In the genomic region with DNA sequence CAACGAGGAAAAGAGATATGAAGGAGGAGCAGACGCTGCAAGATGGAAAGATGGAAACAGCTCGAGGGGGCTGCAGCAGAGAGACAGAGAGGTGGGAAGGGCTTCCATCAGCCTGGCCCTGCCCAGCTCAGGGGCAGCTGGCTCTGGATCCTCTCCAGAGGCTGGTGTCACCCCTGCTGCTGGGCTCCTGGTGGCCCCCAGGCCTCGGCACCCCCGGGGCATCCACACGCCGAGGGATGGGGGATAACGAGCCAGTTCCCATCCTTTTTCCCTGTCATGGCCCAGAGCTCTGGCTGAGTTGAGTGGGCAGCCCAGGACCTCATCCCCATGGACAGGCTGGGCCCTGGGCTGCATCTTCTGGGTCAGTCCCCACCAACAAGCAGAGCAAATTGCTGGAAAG, we compare ENCODE assay signal across 38 cellular contexts.
"Had no signal": no experiment of that assay in that cellular context is flagged by ENCODE, and none has a peak within 500 bp of the region (broad histone marks: within the 10 kb centered on the region; RNA-seq: fewer than 3 reads in every experiment).

No MANE protein-coding gene starts in this region.

- H3K9me3 ChIP-seq: adrenal gland, ascending aorta, body of pancreas, breast epithelium had no signal

- DNase-seq: activated effector memory CD4-positive, alpha-beta T cell treated with anti-CD3 and anti-CD28 coated beads, Interleukin-2, amount 50 U/mL, for 16 hours; activated effector memory CD4-positive, alpha-beta T cell treated with Interleukin-2 at 50 U/mL for 16 hours; activated gamma-delta T cell; activated gamma-delta T cell treated with Interleukin-2 at 50 U/mL for 16 hours; activated naive CD4-positive, alpha-beta T cell; activated naive CD4-positive, alpha-beta T cell treated with anti-CD3 and anti-CD28 coated beads for 36 hours; activated naive CD4-positive, alpha-beta T cell treated with anti-CD3 and anti-CD28 coated beads, Interleukin-2, amount 10 ng/mL, durations not matched to agents 7 days and 5 days; activated naive CD4-positive, alpha-beta T cell treated with anti-CD3 and anti-CD28 coated beads, Interleukin-2, amount 50 U/mL, for 16 hours; activated naive CD4-positive, alpha-beta T cell treated with Interleukin-2 at 50 U/mL for 16 hours; activated naive CD8-positive, alpha-beta T cell treated with anti-CD3 and anti-CD28 coated beads for 36 hours; activated naive CD8-positive, alpha-beta T cell treated with anti-CD3 and anti-CD28 coated beads, Interleukin-2, amount 10 ng/mL, durations not matched to agents 7 days and 5 days; activated naive CD8-positive, alpha-beta T cell treated with anti-CD3 and anti-CD28 coated beads, Interleukin-2, amount 50 U/mL, for 24 hours; activated T-cell treated with anti-CD3 and anti-CD28 coated beads, Interleukin-2, amount 50 U/mL, for 1 hour; activated T-cell treated with anti-CD3 and anti-CD28 coated beads, Interleukin-2, amount 50 U/mL, for 24 hours; activated T-cell treated with anti-CD3 and anti-CD28 coated beads, Interleukin-2, amount 50 U/mL, for 4 hours; activated T-cell treated with anti-CD3 and anti-CD28 coated beads, Interleukin-2, amount 50 U/mL, for 48 hours; activated T-cell treated with anti-CD3 and anti-CD28 coated beads, Interleukin-2, amount 50 U/mL, for 72 hours; adrenal gland; amniotic stem cell; amygdala; anterior cingulate cortex; aorta; body of pancreas; brain microvascular endothelial cell; caudate nucleus; central memory CD4-positive, alpha-beta T cell; cerebellar nuclear complex had no signal

- H3K4me1 ChIP-seq: adrenal gland, ascending aorta, body of pancreas, breast epithelium had no signal

- H3K4me3 Mint-ChIP-seq: activated naive CD4-positive, alpha-beta T cell treated with anti-CD3 and anti-CD28 coated beads for 36 hours; activated naive CD4-positive, alpha-beta T cell treated with anti-CD3 and anti-CD28 coated beads, Interleukin-2, amount 10 ng/mL, durations not matched to agents 7 days and 5 days; activated naive CD4-positive, alpha-beta T cell treated with anti-CD3 and anti-CD28 coated beads, Interleukin-2, amount 50 U/mL, for 24 hours; activated naive CD8-positive, alpha-beta T cell; activated naive CD8-positive, alpha-beta T cell treated with anti-CD3 and anti-CD28 coated beads for 36 hours; activated naive CD8-positive, alpha-beta T cell treated with anti-CD3 and anti-CD28 coated beads, Interleukin-2, amount 10 ng/mL, durations not matched to agents 7 days and 5 days; activated naive CD8-positive, alpha-beta T cell treated with anti-CD3 and anti-CD28 coated beads, Interleukin-2, amount 50 U/mL, for 24 hours; activated T-cell treated with anti-CD3 and anti-CD28 coated beads, Interleukin-2, amount 50 U/mL, for 24 hours; activated T-cell treated with anti-CD3 and anti-CD28 coated beads, Interleukin-2, amount 50 U/mL, for 4 hours; activated T-cell treated with anti-CD3 and anti-CD28 coated beads, Interleukin-2, amount 50 U/mL, for 72 hours; activated T-helper 1 cell treated with anti-CD3 and anti-CD28 coated beads, Interleukin-12 subunit alpha, Interleukin-12 subunit beta, Interleukin-2, Interleukin-4 antibody, amounts not matched to agents 30 ng/mL and 10 ng/mL and 1 ng/mL, durations not matched to agents 14 hours and 24 hours and 36 hours; activated T-helper 17 cell treated with anti-CD3 and anti-CD28 coated beads, Interleukin-2, amount 50 U/mL, for 72 hours; brain; central memory CD8-positive, alpha-beta T cell had no signal

- H3K27me3 ChIP-seq: adrenal gland, ascending aorta, body of pancreas, breast epithelium had no signal

- H3K36me3 ChIP-seq: adrenal gland, ascending aorta, brain microvascular endothelial cell, breast epithelium, cardiac muscle cell had no signal

- H3K4me3 ChIP-seq: adrenal gland, ascending aorta, body of pancreas, breast epithelium, cardiac muscle cell had no signal

- H3K9me3 Mint-ChIP-seq: activated naive CD4-positive, alpha-beta T cell treated with anti-CD3 and anti-CD28 coated beads for 36 hours; activated naive CD4-positive, alpha-beta T cell treated with anti-CD3 and anti-CD28 coated beads, Interleukin-2, amount 10 ng/mL, durations not matched to agents 7 days and 5 days; activated naive CD4-positive, alpha-beta T cell treated with anti-CD3 and anti-CD28 coated beads, Interleukin-2, amount 50 U/mL, for 24 hours; activated naive CD4-positive, alpha-beta T cell treated with anti-CD3 and anti-CD28 coated beads, Interleukin-2, amount 50 U/mL, for 72 hours; activated naive CD8-positive, alpha-beta T cell treated with anti-CD3 and anti-CD28 coated beads for 36 hours; activated naive CD8-positive, alpha-beta T cell treated with anti-CD3 and anti-CD28 coated beads, Interleukin-2, amount 10 ng/mL, durations not matched to agents 7 days and 5 days; activated naive CD8-positive, alpha-beta T cell treated with anti-CD3 and anti-CD28 coated beads, Interleukin-2, amount 50 U/mL, for 24 hours; activated T-cell treated with anti-CD3 and anti-CD28 coated beads, Interleukin-2, amount 50 U/mL, for 24 hours; activated T-cell treated with anti-CD3 and anti-CD28 coated beads, Interleukin-2, amount 50 U/mL, for 4 hours; activated T-cell treated with anti-CD3 and anti-CD28 coated beads, Interleukin-2, amount 50 U/mL, for 72 hours; activated T-helper 1 cell treated with anti-CD3 and anti-CD28 coated beads, Interleukin-12 subunit alpha, Interleukin-12 subunit beta, Interleukin-2, Interleukin-4 antibody, amounts not matched to agents 30 ng/mL and 10 ng/mL and 1 ng/mL, durations not matched to agents 14 hours and 24 hours and 36 hours; activated T-helper 17 cell treated with anti-CD3 and anti-CD28 coated beads, Interleukin-2, amount 50 U/mL, for 72 hours; activated T-helper 2 cell treated with anti-CD3 and anti-CD28 coated beads, Interferon-gamma antibody, Interleukin-2, Interleukin-4, amounts not matched to agents 10 μg/mL and 5 μg/mL and 100 μg/mL, durations not matched to agents 14 hours and 24 hours and 36 hours; central memory CD8-positive, alpha-beta T cell had no signal

- H3K36me3 Mint-ChIP-seq: activated naive CD4-positive, alpha-beta T cell treated with anti-CD3 and anti-CD28 coated beads, Interleukin-2, amount 10 ng/mL, durations not matched to agents 7 days and 5 days; activated naive CD4-positive, alpha-beta T cell treated with anti-CD3 and anti-CD28 coated beads, Interleukin-2, amount 50 U/mL, for 24 hours; activated naive CD4-positive, alpha-beta T cell treated with anti-CD3 and anti-CD28 coated beads, Interleukin-2, amount 50 U/mL, for 72 hours; activated naive CD8-positive, alpha-beta T cell; activated naive CD8-positive, alpha-beta T cell treated with anti-CD3 and anti-CD28 coated beads for 36 hours; activated naive CD8-positive, alpha-beta T cell treated with anti-CD3 and anti-CD28 coated beads, Interleukin-2, amount 10 ng/mL, durations not matched to agents 7 days and 5 days had no signal

- H3K27me3 Mint-ChIP-seq: activated naive CD4-positive, alpha-beta T cell treated with anti-CD3 and anti-CD28 coated beads, Interleukin-2, amount 50 U/mL, for 24 hours; activated naive CD8-positive, alpha-beta T cell; activated naive CD8-positive, alpha-beta T cell treated with anti-CD3 and anti-CD28 coated beads for 36 hours; activated naive CD8-positive, alpha-beta T cell treated with anti-CD3 and anti-CD28 coated beads, Interleukin-2, amount 50 U/mL, for 24 hours; activated T-cell treated with anti-CD3 and anti-CD28 coated beads, Interleukin-2, amount 50 U/mL, for 24 hours; central memory CD8-positive, alpha-beta T cell had no signal

- H3K27ac ChIP-seq: adrenal gland, ascending aorta, body of pancreas, brain microvascular endothelial cell, breast epithelium, cardiac muscle cell had no signal

- H3K4me1 Mint-ChIP-seq: activated naive CD4-positive, alpha-beta T cell treated with anti-CD3 and anti-CD28 coated beads, Interleukin-2, amount 50 U/mL, for 24 hours; activated naive CD8-positive, alpha-beta T cell treated with anti-CD3 and anti-CD28 coated beads for 36 hours; activated naive CD8-positive, alpha-beta T cell treated with anti-CD3 and anti-CD28 coated beads, Interleukin-2, amount 10 ng/mL, durations not matched to agents 7 days and 5 days; activated naive CD8-positive, alpha-beta T cell treated with anti-CD3 and anti-CD28 coated beads, Interleukin-2, amount 50 U/mL, for 24 hours; activated T-helper 17 cell treated with anti-CD3 and anti-CD28 coated beads, Interleukin-2, amount 50 U/mL, for 72 hours; central memory CD8-positive, alpha-beta T cell had no signal

- H3K27ac Mint-ChIP-seq: activated naive CD4-positive, alpha-beta T cell treated with anti-CD3 and anti-CD28 coated beads for 36 hours; activated naive CD4-positive, alpha-beta T cell treated with anti-CD3 and anti-CD28 coated beads, Interleukin-2, amount 10 ng/mL, durations not matched to agents 7 days and 5 days; activated naive CD4-positive, alpha-beta T cell treated with anti-CD3 and anti-CD28 coated beads, Interleukin-2, amount 50 U/mL, for 24 hours; activated naive CD4-positive, alpha-beta T cell treated with anti-CD3 and anti-CD28 coated beads, Interleukin-2, amount 50 U/mL, for 72 hours; activated naive CD8-positive, alpha-beta T cell; activated naive CD8-positive, alpha-beta T cell treated with anti-CD3 and anti-CD28 coated beads for 36 hours; activated naive CD8-positive, alpha-beta T cell treated with anti-CD3 and anti-CD28 coated beads, Interleukin-2, amount 10 ng/mL, durations not matched to agents 7 days and 5 days; activated naive CD8-positive, alpha-beta T cell treated with anti-CD3 and anti-CD28 coated beads, Interleukin-2, amount 50 U/mL, for 24 hours; activated T-cell treated with anti-CD3 and anti-CD28 coated beads, Interleukin-2, amount 50 U/mL, for 24 hours; activated T-cell treated with anti-CD3 and anti-CD28 coated beads, Interleukin-2, amount 50 U/mL, for 72 hours; activated T-helper 1 cell treated with anti-CD3 and anti-CD28 coated beads, Interleukin-12 subunit alpha, Interleukin-12 subunit beta, Interleukin-2, Interleukin-4 antibody, amounts not matched to agents 30 ng/mL and 10 ng/mL and 1 ng/mL, durations not matched to agents 14 hours and 24 hours and 36 hours; activated T-helper 17 cell treated with anti-CD3 and anti-CD28 coated beads, Interleukin-2, amount 50 U/mL, for 72 hours; activated T-helper 2 cell treated with anti-CD3 and anti-CD28 coated beads, Interferon-gamma antibody, Interleukin-2, Interleukin-4, amounts not matched to agents 10 μg/mL and 5 μg/mL and 100 μg/mL, durations not matched to agents 14 hours and 24 hours and 36 hours; brain had no signal

- ATAC-seq: activated naive CD4-positive, alpha-beta T cell treated with anti-CD3 and anti-CD28 coated beads, Interleukin-2, amount 50 U/mL, for 72 hours; activated naive CD8-positive, alpha-beta T cell treated with anti-CD3 and anti-CD28 coated beads, Interleukin-2, amount 50 U/mL, for 24 hours; activated T-cell treated with anti-CD3 and anti-CD28 coated beads, Interleukin-2, amount 50 U/mL, for 4 hours; activated T-cell treated with anti-CD3 and anti-CD28 coated beads, Interleukin-2, amount 50 U/mL, for 72 hours; activated T-helper 17 cell treated with anti-CD3 and anti-CD28 coated beads, Interleukin-2, amount 50 U/mL, for 72 hours; body of pancreas had no signal
